Comparison of ENCODE assay signal across 8 cellular contexts in the genomic region with DNA sequence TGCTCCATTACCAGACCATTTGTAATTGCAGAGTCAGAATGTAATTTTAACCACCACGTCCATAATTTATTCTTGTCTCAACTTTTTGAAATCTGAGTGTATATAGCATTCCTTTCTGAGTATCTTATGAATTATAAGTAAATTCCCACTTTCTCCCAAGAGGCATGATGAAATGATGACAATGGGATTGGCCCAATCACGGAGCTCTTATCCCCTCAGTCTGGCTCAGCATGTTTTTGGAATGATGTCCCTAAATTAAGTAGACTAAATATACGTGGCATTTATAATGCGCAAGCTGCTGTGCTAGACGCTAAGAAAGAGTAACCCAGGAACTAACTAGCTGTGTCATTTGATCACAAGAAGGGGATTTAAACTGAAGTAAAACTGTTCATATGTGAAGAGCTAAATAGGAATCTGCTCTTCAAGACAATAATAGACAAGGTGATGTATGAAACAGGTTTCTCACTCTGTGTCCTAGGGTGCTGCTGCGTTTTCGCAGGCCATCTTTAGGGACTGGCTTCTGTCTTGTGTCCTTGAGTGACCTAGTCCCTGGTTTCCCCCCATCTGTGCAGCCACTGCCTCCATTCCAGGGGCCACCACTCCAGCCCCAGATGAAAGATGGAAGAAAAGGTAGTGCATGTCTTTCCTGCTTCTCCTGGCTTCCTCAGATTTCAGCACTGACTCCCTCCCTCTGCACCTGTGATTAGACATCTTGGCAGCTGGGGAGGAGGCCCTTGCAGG. TPM values are rescaled to one million over a fixed set of nuclear protein-coding genes. Genes with fewer than 3 reads are reported as not detected.
"Had no signal": no experiment of that assay in that cellular context is flagged by ENCODE, and none has a peak within 500 bp of the region (broad histone marks: within the 10 kb centered on the region; RNA-seq: fewer than 3 reads in every experiment).

No MANE protein-coding gene starts in this region.

RNA-seq across cellular contexts. Expression of a gene that starts 4.0 kb away (rescaled TPM):
- total RNA-seq: kidney epithelial cell, lower leg skin, mononuclear cell, natural killer cell, right atrium auricular region, suprapubic skin, thoracic aorta, upper lobe of right lung had no signal
